Comparison of ENCODE assay signal across 21 cellular contexts in genomic region chr19:15467734-15468214, GRCh38. TPM values are rescaled to one million over a fixed set of nuclear protein-coding genes. Genes with fewer than 3 reads are reported as not detected.
DNase-seq lines count a peak whose midpoint lies in the region; ATAC-seq and TF ChIP-seq lines count a peak whose summit lies in the region.
"Had no signal": no experiment of that assay in that cellular context is flagged by ENCODE, and none has a peak within 500 bp of the region (broad histone marks: within the 10 kb centered on the region; RNA-seq: fewer than 3 reads in every experiment).

No MANE protein-coding gene starts in this region.

- POLR2A ChIA-PET in HEK293 (lab: Yijun Ruan, JAX), result interaction anchor here (0.6 to 1.2 kb wide), 2 partner anchors 15 to 284 kb away, joined by 3 to 5 read pairs; no protein-coding TSS in a partner anchor

- no peak overlapping the region for H3K27ac ChIP-seq in HEK293 (ENCODE audit: extremely low read depth, low read depth, low read length)
- H3K27ac ChIP-seq in esophagus muscularis mucosa (replicated peaks in 1 of 4), result no peak overlapping the region
- H3K27ac ChIP-seq: vagina had no signal

- CTCF ChIA-PET in HEK293 (lab: Yijun Ruan, JAX), result interaction anchor here (0.6 kb wide), 1 partner anchor 89 kb away, joined by 3 read pairs; no protein-coding TSS in a partner anchor

- H3K4me1 ChIP-seq in HEK293 (ENCODE audit: control insufficient read depth, insufficient read depth, low read length) (no peaks in the 10 kb centered on the region), esophagus muscularis mucosa (peaks cover 7 to 15% (median 12%) of the 10 kb centered on the region in 4 donors)

- no peaks in the 10 kb centered on the region for H3K9me3 Mint-ChIP-seq in activated T-cell treated with anti-CD3 and anti-CD28 coated beads, Interleukin-2, amount 50 U/mL, for 4 hours
- peaks cover 3% of the 10 kb centered on the region for H3K9me3 Mint-ChIP-seq in activated naive CD8-positive, alpha-beta T cell treated with anti-CD3 and anti-CD28 coated beads for 36 hours

- H3K36me3 Mint-ChIP-seq in activated T-cell treated with anti-CD3 and anti-CD28 coated beads, Interleukin-2, amount 50 U/mL, for 4 hours (ENCODE audit: insufficient read depth), result no peaks in the 10 kb centered on the region
- peaks cover 18% of the 10 kb centered on the region for H3K36me3 Mint-ChIP-seq in activated naive CD8-positive, alpha-beta T cell treated with anti-CD3 and anti-CD28 coated beads for 36 hours
- H3K36me3 Mint-ChIP-seq: mesothelial cell of epicardium had no signal

- no peaks in the 10 kb centered on the region for H3K36me3 ChIP-seq in HEK293 (ENCODE audit: control insufficient read depth in 2 of 2, insufficient read depth in 1 of 2, low read length in 2 of 2)
- no peaks in the 10 kb centered on the region for H3K36me3 ChIP-seq in esophagus muscularis mucosa
- H3K36me3 ChIP-seq: neutrophil, vagina had no signal

- peaks cover 50% of the 10 kb centered on the region for H3K4me1 Mint-ChIP-seq in activated T-cell treated with anti-CD3 and anti-CD28 coated beads, Interleukin-2, amount 50 U/mL, for 4 hours (ENCODE audit: low read depth)
- H3K4me1 Mint-ChIP-seq in activated naive CD8-positive, alpha-beta T cell treated with anti-CD3 and anti-CD28 coated beads for 36 hours, result peaks cover 50% of the 10 kb centered on the region
- H3K4me1 Mint-ChIP-seq: mesothelial cell of epicardium had no signal

- no peak for ATAC-seq in activated T-cell treated with anti-CD3 and anti-CD28 coated beads, Interleukin-2, amount 50 U/mL, for 4 hours
- no peak for ATAC-seq in sciatic nerve
- ATAC-seq: GM23338, left colon had no signal

- DNase-seq in activated T-cell treated with anti-CD3 and anti-CD28 coated beads, Interleukin-2, amount 50 U/mL, for 4 hours, result no peak
- no peak for DNase-seq in activated T-cell treated with anti-CD3 and anti-CD28 coated beads, Interleukin-2, amount 50 U/mL, for 1 hour
- DNase-seq in activated naive CD8-positive, alpha-beta T cell treated with anti-CD3 and anti-CD28 coated beads for 36 hours, result no peak
- DNase-seq in sciatic nerve (ENCODE audit: low spot score), result peak; percentile 4
- no peak for DNase-seq in NOMO-1 treated with dmso at 0.1 percent for 144 hours (lab: John Stamatoyannopoulos, UW; ENCODE audit: unreplicated experiment)
- no peak for DNase-seq in DMS79 (lab: John Stamatoyannopoulos, UW)
- no peak for DNase-seq in esophagus muscularis mucosa (ENCODE audit: extremely low spot score)
- DNase-seq: Calu3, foreskin fibroblast, left colon, NCI-H1105 treated with DMSO at 0.1 percent for 48 hours, NCI-H2107, NCI-H524 treated with DMSO at 0.1 percent for 48 hours, retina had no signal

- 73% methylated on average over 6 of the region's 6 CpGs for WGBS in esophagus muscularis mucosa

- H3K27ac Mint-ChIP-seq in activated naive CD8-positive, alpha-beta T cell treated with anti-CD3 and anti-CD28 coated beads for 36 hours, result peak overlapping the region; percentile 87
- H3K27ac Mint-ChIP-seq: GM23338, mesothelial cell of epicardium had no signal

- intact Hi-C loops in sciatic nerve (cut with DNase I) (no loop called here), esophagus muscularis mucosa (cut with DNase I) (no loop called here)

- TF ChIP-seq POLR2A in esophagus muscularis mucosa (IDR thresholded peaks at IDR 0.05; ENCODE audit: low read depth), result no peak

- peaks cover 0 to 87% (median 28%) of the 10 kb centered on the region in 4 donors for H3K27me3 ChIP-seq in esophagus muscularis mucosa
- H3K27me3 ChIP-seq: vagina had no signal

- no peaks in the 10 kb centered on the region for H3K9me3 ChIP-seq in HEK293 (ENCODE audit: control insufficient read depth, insufficient read depth, low read depth, low read length)
- no peaks in the 10 kb centered on the region for H3K9me3 ChIP-seq in esophagus muscularis mucosa
- H3K9me3 ChIP-seq: neutrophil, vagina had no signal

- no peak for TF ChIP-seq EP300 in esophagus muscularis mucosa (IDR thresholded peaks at IDR 0.05)

- H3K27me3 Mint-ChIP-seq in activated T-cell treated with anti-CD3 and anti-CD28 coated beads, Interleukin-2, amount 50 U/mL, for 4 hours (ENCODE audit: low read depth), result no peaks in the 10 kb centered on the region
- peaks cover 4% of the 10 kb centered on the region for H3K27me3 Mint-ChIP-seq in activated naive CD8-positive, alpha-beta T cell treated with anti-CD3 and anti-CD28 coated beads for 36 hours

- no peak for TF ChIP-seq CTCF in HEK293 (tag by site-specific recombination; IDR thresholded peaks at IDR 0.05)
- no peak for TF ChIP-seq CTCF in esophagus muscularis mucosa (IDR thresholded peaks at IDR 0.05)

- peak overlapping the region; percentile 35 for H3K4me3 Mint-ChIP-seq in activated T-cell treated with anti-CD3 and anti-CD28 coated beads, Interleukin-2, amount 50 U/mL, for 4 hours
- H3K4me3 Mint-ChIP-seq in activated naive CD8-positive, alpha-beta T cell treated with anti-CD3 and anti-CD28 coated beads for 36 hours, result peak overlapping the region; percentile 43
- H3K4me3 Mint-ChIP-seq: GM23338, mesothelial cell of epicardium had no signal

- no peak overlapping the region for H3K4me3 ChIP-seq in HEK293 (ENCODE audit: low read depth, low read length)
- H3K4me3 ChIP-seq in esophagus muscularis mucosa, result no peak overlapping the region
- H3K4me3 ChIP-seq: GM23338, vagina had no signal

TF ChIP-seq in HEK293, 187 proteins besides CTCF, POLR2A, EP300 and RAD21:
- TF ChIP-seq, protein P1, sequence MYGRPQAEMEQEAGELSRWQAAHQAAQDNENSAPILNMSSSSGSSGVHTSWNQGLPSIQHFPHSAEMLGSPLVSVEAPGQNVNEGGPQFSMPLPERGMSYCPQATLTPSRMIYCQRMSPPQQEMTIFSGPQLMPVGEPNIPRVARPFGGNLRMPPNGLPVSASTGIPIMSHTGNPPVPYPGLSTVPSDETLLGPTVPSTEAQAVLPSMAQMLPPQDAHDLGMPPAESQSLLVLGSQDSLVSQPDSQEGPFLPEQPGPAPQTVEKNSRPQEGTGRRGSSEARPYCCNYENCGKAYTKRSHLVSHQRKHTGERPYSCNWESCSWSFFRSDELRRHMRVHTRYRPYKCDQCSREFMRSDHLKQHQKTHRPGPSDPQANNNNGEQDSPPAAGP (tag by site-specific recombination; IDR thresholded peaks at IDR 0.05), result no peak
- TF ChIP-seq ZNF366 (tag by site-specific recombination; conservative IDR thresholded peaks at IDR 0.05), result peak; percentile 82

RNA-seq across cellular contexts. Expression of gene RASAL3, which starts 3.4 kb away (rescaled TPM):
- total RNA-seq in activated T-cell treated with anti-CD3 and anti-CD28 coated beads, Interleukin-2, amount 50 U/mL, for 4 hours, result 100 to 1,000 TPM in 2 of 3 donors, 10 to 100 TPM in 1; 91.0 to 112 (median 106) TPM
- total RNA-seq in activated naive CD8-positive, alpha-beta T cell treated with anti-CD3 and anti-CD28 coated beads for 36 hours, result 10 to 100 TPM; 75.0 to 83.4 TPM
- total RNA-seq in sciatic nerve, result 6.1 TPM
- 1 to 10 TPM; 2.5 to 3.9 (median 2.8) TPM for total RNA-seq in esophagus muscularis mucosa
- total RNA-seq: Calu3, mesothelial cell of epicardium had no signal

RNA-seq across cellular contexts. Expression of gene PGLYRP2, which starts 11.5 kb away (rescaled TPM):
- total RNA-seq in activated T-cell treated with anti-CD3 and anti-CD28 coated beads, Interleukin-2, amount 50 U/mL, for 4 hours, result under 1 TPM in 1 of 3 donors, not detected in 2; 0.08 TPM
- total RNA-seq in activated naive CD8-positive, alpha-beta T cell treated with anti-CD3 and anti-CD28 coated beads for 36 hours, result not detected
- total RNA-seq in sciatic nerve (not detected), esophagus muscularis mucosa (not detected)
- total RNA-seq: aorta; Calu3; GM23338; left colon; mesothelial cell of epicardium; T-helper 2 cell treated with Interferon-gamma antibody and Interleukin-4, amounts not matched to agents 100 ng/mL and 5 ng/mL, for 36 hours; vagina had no signal

RNA-seq across cellular contexts. Expression of gene WIZ, which starts 18.0 kb away (rescaled TPM):
- 10 to 100 TPM; 50.5 to 54.4 (median 53.8) TPM for total RNA-seq in activated T-cell treated with anti-CD3 and anti-CD28 coated beads, Interleukin-2, amount 50 U/mL, for 4 hours
- total RNA-seq in activated naive CD8-positive, alpha-beta T cell treated with anti-CD3 and anti-CD28 coated beads for 36 hours, result 10 to 100 TPM; 22.7 to 24.1 TPM
- total RNA-seq in sciatic nerve (30.2 TPM), esophagus muscularis mucosa (10 to 100 TPM; 36.1 to 74.3 (median 50.3) TPM)

RNA-seq across cellular contexts. Expression of gene CYP4F22, which starts 40.6 kb away (rescaled TPM):
- total RNA-seq in activated T-cell treated with anti-CD3 and anti-CD28 coated beads, Interleukin-2, amount 50 U/mL, for 4 hours, result under 1 TPM; 0.57 to 0.82 (median 0.78) TPM
- total RNA-seq in activated naive CD8-positive, alpha-beta T cell treated with anti-CD3 and anti-CD28 coated beads for 36 hours, result 1 to 10 TPM; 1.3 to 1.6 TPM
- total RNA-seq in sciatic nerve (not detected), esophagus muscularis mucosa (not detected)
- total RNA-seq: aorta, Calu3, left colon, mesothelial cell of epicardium had no signal

RNA-seq across cellular contexts. Expression of gene AKAP8L, which starts 49.0 kb away (rescaled TPM):
- total RNA-seq in activated T-cell treated with anti-CD3 and anti-CD28 coated beads, Interleukin-2, amount 50 U/mL, for 4 hours, result 10 to 100 TPM; 65.3 to 67.6 (median 65.5) TPM
- total RNA-seq in activated naive CD8-positive, alpha-beta T cell treated with anti-CD3 and anti-CD28 coated beads for 36 hours, result 10 to 100 TPM; 70.6 to 71.6 TPM
- 109 TPM for total RNA-seq in sciatic nerve
- total RNA-seq in esophagus muscularis mucosa, result 10 to 100 TPM; 52.8 to 87.8 (median 69.4) TPM

Comparison
In these comparisons a context has a peak if more than half of its experiments do, and no peak if none do; other contexts are left out.
1. RNA of gene RASAL3, which starts 3.4 kb away (total RNA-seq): 91.0 to 112 TPM in activated T-cell treated with anti-CD3 and anti-CD28 coated beads, Interleukin-2, amount 50 U/mL, for 4 hours and 75.0 to 83.4 TPM in activated naive CD8-positive, alpha-beta T cell treated with anti-CD3 and anti-CD28 coated beads for 36 hours; 6.1 TPM in sciatic nerve (single experiment) and 2.5 to 3.9 TPM in esophagus muscularis mucosa; every median in the first group is over 10 times any median in the second.